ENCODE assay signal across 8 cellular contexts in genomic region chr19:45569619-45570421, GRCh38. TPM values are rescaled to one million over a fixed set of nuclear protein-coding genes. Genes with fewer than 3 reads are reported as not detected.
DNase-seq lines count a peak whose midpoint lies in the region; ATAC-seq and TF ChIP-seq lines count a peak whose summit lies in the region.

No MANE protein-coding gene starts in this region.

- H4K20me1 ChIP-seq in osteoblast (ENCODE audit: insufficient read depth, low read length) = peaks cover 15% of the 10 kb centered on the region

- DNase-seq in GM12865 (ENCODE audit: low read depth) (peak; percentile 80), NCI-H748 treated with DMSO at 0.1 percent for 48 hours (lab: John Stamatoyannopoulos, UW) (peak; percentile 59), fibroblast of mammary gland (ENCODE audit: low read depth) (peak; percentile 61), osteoblast (ENCODE audit: insufficient read length, low spot score, missing footprints) (no peak), T1000 (lab: John Stamatoyannopoulos, UW) (no peak), NCI-H1417 treated with DMSO at 0.1 percent for 48 hours (lab: John Stamatoyannopoulos, UW) (no peak)
- peak; percentile 76 for DNase-seq in activated T-cell treated with anti-CD3 and anti-CD28 coated beads, Interleukin-2, amount 50 U/mL, for 24 hours

- TF ChIP-seq CTCF in GM12865 (IDR thresholded peaks at IDR 0.05; ENCODE audit: insufficient read depth, low read depth, low read length, missing control alignments) (peak; percentile 86), fibroblast of mammary gland (conservative IDR thresholded peaks at IDR 0.05; ENCODE audit: control insufficient read depth, insufficient read depth, low read depth, low read length) (peak; percentile 85), osteoblast (IDR thresholded peaks at IDR 0.05; ENCODE audit: extremely low read depth, low read depth, low read length) (peak; percentile 74)

- peaks cover 17% of the 10 kb centered on the region for H3K4me1 Mint-ChIP-seq in activated T-cell treated with anti-CD3 and anti-CD28 coated beads, Interleukin-2, amount 50 U/mL, for 24 hours (ENCODE audit: low read depth)

- H3K27ac Mint-ChIP-seq in activated T-cell treated with anti-CD3 and anti-CD28 coated beads, Interleukin-2, amount 50 U/mL, for 24 hours = no peak overlapping the region

- no peak overlapping the region for H3K27ac ChIP-seq in osteoblast (ENCODE audit: low read depth, low read length)

- H3K9me3 ChIP-seq in osteoblast (ENCODE audit: low read depth, low read length) = no peaks in the 10 kb centered on the region

- H2AFZ ChIP-seq in osteoblast (ENCODE audit: low read length) = no peak overlapping the region

- no peak overlapping the region for H3K4me3 ChIP-seq in GM12865 (ENCODE audit: low read depth, low read length)
- no peak overlapping the region for H3K4me3 ChIP-seq in fibroblast of mammary gland (ENCODE audit: control insufficient read depth, low read depth, low read length)
- H3K4me3 ChIP-seq in osteoblast (ENCODE audit: insufficient read depth, low read length) = no peak overlapping the region

- H3K27me3 ChIP-seq in osteoblast (ENCODE audit: insufficient read depth, low read length) = no peaks in the 10 kb centered on the region

- H3K27me3 Mint-ChIP-seq in activated T-cell treated with anti-CD3 and anti-CD28 coated beads, Interleukin-2, amount 50 U/mL, for 24 hours = no peaks in the 10 kb centered on the region

- no peaks in the 10 kb centered on the region for H3K36me3 Mint-ChIP-seq in activated T-cell treated with anti-CD3 and anti-CD28 coated beads, Interleukin-2, amount 50 U/mL, for 24 hours (ENCODE audit: low read depth)

- peaks cover 9% of the 10 kb centered on the region for H3K4me1 ChIP-seq in osteoblast (ENCODE audit: insufficient read depth, low read length)

- H3K79me2 ChIP-seq in osteoblast (ENCODE audit: insufficient read depth, low read length) = peaks cover 31% of the 10 kb centered on the region

- no peak overlapping the region for H3K4me3 Mint-ChIP-seq in activated T-cell treated with anti-CD3 and anti-CD28 coated beads, Interleukin-2, amount 50 U/mL, for 24 hours

- H3K4me2 ChIP-seq in osteoblast (ENCODE audit: insufficient read depth, low read length) = no peak overlapping the region

- H3K9me3 Mint-ChIP-seq in activated T-cell treated with anti-CD3 and anti-CD28 coated beads, Interleukin-2, amount 50 U/mL, for 24 hours = no peaks in the 10 kb centered on the region

- no peak for ATAC-seq in GM19455 (IDR thresholded peaks at IDR 0.05; ENCODE audit: unreplicated experiment)

- no peaks in the 10 kb centered on the region for H3K36me3 ChIP-seq in osteoblast (ENCODE audit: insufficient read depth, low read length)

RNA-seq across cellular contexts. Expression of gene OPA3, which starts 14.8 kb away (rescaled TPM):
- total RNA-seq in osteoblast = 7.1 and 7.6 TPM in 2 replicates

RNA-seq across cellular contexts. Expression of gene GPR4, which starts 32.2 kb away (rescaled TPM):
- total RNA-seq in osteoblast = not detected in 2 replicates

Comparison
In these comparisons a context has a peak if more than half of its experiments do, and no peak if none do; other contexts are left out.
1. DNase-seq: peak in GM12865 (single experiment), NCI-H748 treated with DMSO at 0.1 percent for 48 hours (single experiment), activated T-cell treated with anti-CD3 and anti-CD28 coated beads, Interleukin-2, amount 50 U/mL, for 24 hours (single experiment) and fibroblast of mammary gland (single experiment); none in osteoblast (single experiment), T1000 (single experiment) and NCI-H1417 treated with DMSO at 0.1 percent for 48 hours (single experiment).
2. Peak in every context shown above with its lines, with median percentiles within 50 percentile points of each other: CTCF ChIP-seq.